33 cellular contexts compared by ENCODE assay signal in genomic region chr17:48330877-48331276, GRCh38.
"Had no signal": no experiment of that assay in that cellular context is flagged by ENCODE, and none has a peak within 500 bp of the region (broad histone marks: within the 10 kb centered on the region; RNA-seq: fewer than 3 reads in every experiment).

No MANE protein-coding gene starts in this region.

- H3K27ac Mint-ChIP-seq: activated CD4-positive, alpha-beta memory T cell treated with anti-CD3 and anti-CD28 coated beads, Interleukin-2, amount 10 ng/mL, durations not matched to agents 7 days and 5 days; activated CD8-positive, alpha-beta memory T cell treated with anti-CD3 and anti-CD28 coated beads, Interleukin-2, amount 10 ng/mL, durations not matched to agents 7 days and 5 days; activated naive CD8-positive, alpha-beta T cell treated with anti-CD3 and anti-CD28 coated beads for 36 hours had no signal

- ATAC-seq: activated CD8-positive, alpha-beta memory T cell treated with anti-CD3 and anti-CD28 coated beads, Interleukin-2, amount 10 ng/mL, durations not matched to agents 7 days and 5 days had no signal

- H3K27ac ChIP-seq: brain microvascular endothelial cell, WERI-Rb-1 had no signal

- H3K4me3 ChIP-seq: MG63 had no signal

- H3K4me3 Mint-ChIP-seq: activated CD4-positive, alpha-beta memory T cell treated with anti-CD3 and anti-CD28 coated beads, Interleukin-2, amount 10 ng/mL, durations not matched to agents 7 days and 5 days; activated CD8-positive, alpha-beta memory T cell treated with anti-CD3 and anti-CD28 coated beads, Interleukin-2, amount 10 ng/mL, durations not matched to agents 7 days and 5 days; activated naive CD8-positive, alpha-beta T cell treated with anti-CD3 and anti-CD28 coated beads for 36 hours had no signal

- H3K27me3 ChIP-seq: MG63 had no signal

- DNase-seq: activated CD4-positive, alpha-beta memory T cell treated with anti-CD3 and anti-CD28 coated beads, Interleukin-2, amount 10 ng/mL, durations not matched to agents 7 days and 5 days; activated CD4-positive, alpha-beta T cell treated with anti-CD3 and anti-CD28 coated beads for 1 hour; activated CD4-positive, alpha-beta T cell treated with anti-CD3 and anti-CD28 coated beads for 48 hours; activated CD4-positive, CD25-positive, alpha-beta regulatory T cell; activated CD8-positive, alpha-beta memory T cell treated with anti-CD3 and anti-CD28 coated beads for 24 hours; activated CD8-positive, alpha-beta memory T cell treated with anti-CD3 and anti-CD28 coated beads, Interleukin-2, amount 10 ng/mL, durations not matched to agents 7 days and 5 days; activated CD8-positive, alpha-beta memory T cell treated with anti-CD3 and anti-CD28 coated beads, Interleukin-2, amount 50 U/mL, for 48 hours; activated effector memory CD4-positive, alpha-beta T cell treated with Interleukin-2 at 50 U/mL for 16 hours; activated naive CD4-positive, alpha-beta T cell treated with anti-CD3 and anti-CD28 coated beads, Interleukin-2, amount 50 U/mL, for 16 hours; activated naive CD8-positive, alpha-beta T cell treated with anti-CD3 and anti-CD28 coated beads for 36 hours; activated T-cell treated with anti-CD3 and anti-CD28 coated beads, Interleukin-2, amount 50 U/mL, for 48 hours; amniotic stem cell; aorta; brain microvascular endothelial cell; central memory CD4-positive, alpha-beta T cell; Karpas-422; MG63; NCI-H1048; NCI-H1105 treated with DMSO at 0.1 percent for 48 hours; NCI-H1436; NCI-H1694 treated with DMSO at 0.1 percent for 48 hours; NCI-H2029; NCI-H2107; NCI-H2171; NCI-H510A; NCI-H526; NCI-H774; Right ventricle myocardium superior; SW 1271; T-helper 1 cell; T-helper 2 cell; T-helper 9 cell; WERI-Rb-1 had no signal

- H3K27me3 Mint-ChIP-seq: activated CD4-positive, alpha-beta memory T cell treated with anti-CD3 and anti-CD28 coated beads, Interleukin-2, amount 10 ng/mL, durations not matched to agents 7 days and 5 days; activated CD8-positive, alpha-beta memory T cell treated with anti-CD3 and anti-CD28 coated beads, Interleukin-2, amount 10 ng/mL, durations not matched to agents 7 days and 5 days; activated naive CD8-positive, alpha-beta T cell treated with anti-CD3 and anti-CD28 coated beads for 36 hours had no signal

- H3K9me3 Mint-ChIP-seq: activated CD4-positive, alpha-beta memory T cell treated with anti-CD3 and anti-CD28 coated beads, Interleukin-2, amount 10 ng/mL, durations not matched to agents 7 days and 5 days; activated naive CD8-positive, alpha-beta T cell treated with anti-CD3 and anti-CD28 coated beads for 36 hours had no signal

- H3K9me3 ChIP-seq: MG63 had no signal

- H3K36me3 ChIP-seq: brain microvascular endothelial cell, MG63, WERI-Rb-1 had no signal
